In the genomic region with DNA sequence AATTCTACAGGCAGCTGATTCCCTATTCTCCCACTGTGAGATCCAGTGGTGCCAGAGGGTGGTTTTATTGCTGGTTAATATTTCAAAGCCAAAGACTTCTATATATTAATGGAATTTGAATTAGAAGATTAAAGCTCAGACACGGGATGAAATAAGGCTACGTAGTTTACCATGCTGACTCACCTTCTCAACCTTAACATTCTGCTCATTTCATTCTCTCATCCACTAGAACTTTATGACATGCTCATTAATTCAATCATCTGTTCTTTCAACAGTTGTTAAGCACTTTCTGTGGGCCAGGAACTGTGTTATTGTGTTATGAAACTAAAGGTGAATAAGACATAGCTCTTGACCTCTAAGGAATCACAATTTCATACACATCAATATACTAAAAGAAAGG, we compare ENCODE assay signal across 36 cellular contexts.
"Had no signal": no experiment of that assay in that cellular context is flagged by ENCODE, and none has a peak within 500 bp of the region (broad histone marks: within the 10 kb centered on the region; RNA-seq: fewer than 3 reads in every experiment).

No MANE protein-coding gene starts in this region.

- H3K27me3 ChIP-seq: ascending aorta, brain microvascular endothelial cell, dorsolateral prefrontal cortex, esophagus muscularis mucosa, gastrocnemius medialis, heart right ventricle had no signal

- H3K36me3 ChIP-seq: ascending aorta, brain microvascular endothelial cell, esophagus muscularis mucosa, gastrocnemius medialis, heart right ventricle, WERI-Rb-1 had no signal

- H3K9me3 ChIP-seq: ascending aorta, esophagus muscularis mucosa, gastrocnemius medialis had no signal

- FAIRE-seq: bronchial epithelial cell had no signal

- H3K27me3 Mint-ChIP-seq: activated B cell treated with CpG ODN at 0.5 μM for 24 hours; activated CD8-positive, alpha-beta memory T cell treated with anti-CD3 and anti-CD28 coated beads, Interleukin-2, amount 10 ng/mL, durations not matched to agents 7 days and 5 days; activated naive CD4-positive, alpha-beta T cell treated with anti-CD3 and anti-CD28 coated beads, Interleukin-2, amount 10 ng/mL, durations not matched to agents 7 days and 5 days; activated naive CD8-positive, alpha-beta T cell treated with anti-CD3 and anti-CD28 coated beads, Interleukin-2, amount 10 ng/mL, durations not matched to agents 7 days and 5 days; central memory CD8-positive, alpha-beta T cell; dendritic cell treated with granulocyte-macrophage colony-stimulating factor and Interleukin-4, amounts not matched to agents 40 ng/mL and 50 ng/mL, for 4 days; T-helper 17 cell had no signal

- H3K9me3 Mint-ChIP-seq: activated naive CD4-positive, alpha-beta T cell treated with anti-CD3 and anti-CD28 coated beads, Interleukin-2, amount 10 ng/mL, durations not matched to agents 7 days and 5 days; activated naive CD8-positive, alpha-beta T cell treated with anti-CD3 and anti-CD28 coated beads, Interleukin-2, amount 10 ng/mL, durations not matched to agents 7 days and 5 days; activated T-helper 1 cell treated with anti-CD3 and anti-CD28 coated beads, Interleukin-12 subunit alpha, Interleukin-12 subunit beta, Interleukin-2, Interleukin-4 antibody, amounts not matched to agents 30 ng/mL and 10 ng/mL and 1 ng/mL, durations not matched to agents 14 hours and 24 hours and 36 hours; activated T-helper 2 cell treated with anti-CD3 and anti-CD28 coated beads, Interferon-gamma antibody, Interleukin-2, Interleukin-4, amounts not matched to agents 10 μg/mL and 5 μg/mL and 100 μg/mL, durations not matched to agents 14 hours and 24 hours and 36 hours; T-helper 2 cell treated with Interferon-gamma antibody and Interleukin-4, amounts not matched to agents 5 μg/mL and 100 μg/mL, for 36 hours had no signal

- ATAC-seq: activated CD4-positive, CD25-positive, alpha-beta regulatory T cell treated with anti-CD3 and anti-CD28 coated beads, Interleukin-2, amount 50 U/mL, for 24 hours; activated CD8-positive, alpha-beta memory T cell treated with anti-CD3 and anti-CD28 coated beads, Interleukin-2, amount 10 ng/mL, durations not matched to agents 7 days and 5 days; activated CD8-positive, alpha-beta T cell treated with anti-CD3 and anti-CD28 coated beads, Interleukin-2, amount 10 ng/mL, durations not matched to agents 7 days and 5 days; activated naive CD4-positive, alpha-beta T cell treated with anti-CD3 and anti-CD28 coated beads, Interleukin-2, amount 50 U/mL, for 72 hours; foreskin keratinocyte; gastrocnemius medialis; heart right ventricle; T-helper 17 cell had no signal

- H3K36me3 Mint-ChIP-seq: activated CD8-positive, alpha-beta memory T cell treated with anti-CD3 and anti-CD28 coated beads, Interleukin-2, amount 10 ng/mL, durations not matched to agents 7 days and 5 days; activated naive CD4-positive, alpha-beta T cell treated with anti-CD3 and anti-CD28 coated beads, Interleukin-2, amount 10 ng/mL, durations not matched to agents 7 days and 5 days; activated naive CD4-positive, alpha-beta T cell treated with anti-CD3 and anti-CD28 coated beads, Interleukin-2, amount 50 U/mL, for 72 hours; activated naive CD8-positive, alpha-beta T cell treated with anti-CD3 and anti-CD28 coated beads, Interleukin-2, amount 10 ng/mL, durations not matched to agents 7 days and 5 days had no signal

- H3K4me3 ChIP-seq: ascending aorta, coronary artery, dorsolateral prefrontal cortex, esophagus muscularis mucosa, gastrocnemius medialis, heart right ventricle had no signal

- H3K27ac Mint-ChIP-seq: activated B cell treated with CpG ODN at 0.5 μM for 24 hours; activated CD8-positive, alpha-beta memory T cell treated with anti-CD3 and anti-CD28 coated beads, Interleukin-2, amount 10 ng/mL, durations not matched to agents 7 days and 5 days; activated CD8-positive, alpha-beta T cell treated with anti-CD3 and anti-CD28 coated beads, Interleukin-2, amount 10 ng/mL, durations not matched to agents 7 days and 5 days; activated naive CD4-positive, alpha-beta T cell treated with anti-CD3 and anti-CD28 coated beads, Interleukin-2, amount 10 ng/mL, durations not matched to agents 7 days and 5 days; activated naive CD4-positive, alpha-beta T cell treated with anti-CD3 and anti-CD28 coated beads, Interleukin-2, amount 50 U/mL, for 72 hours; activated naive CD8-positive, alpha-beta T cell treated with anti-CD3 and anti-CD28 coated beads, Interleukin-2, amount 10 ng/mL, durations not matched to agents 7 days and 5 days; activated T-helper 1 cell treated with anti-CD3 and anti-CD28 coated beads, Interleukin-12 subunit alpha, Interleukin-12 subunit beta, Interleukin-2, Interleukin-4 antibody, amounts not matched to agents 30 ng/mL and 10 ng/mL and 1 ng/mL, durations not matched to agents 14 hours and 24 hours and 36 hours; activated T-helper 2 cell treated with anti-CD3 and anti-CD28 coated beads, Interferon-gamma antibody, Interleukin-2, Interleukin-4, amounts not matched to agents 10 μg/mL and 5 μg/mL and 100 μg/mL, durations not matched to agents 14 hours and 24 hours and 36 hours; dendritic cell treated with granulocyte-macrophage colony-stimulating factor and Interleukin-4, amounts not matched to agents 40 ng/mL and 50 ng/mL, for 4 days; endodermal cell; T-helper 17 cell; T-helper 2 cell treated with Interferon-gamma antibody and Interleukin-4, amounts not matched to agents 5 μg/mL and 100 μg/mL, for 36 hours had no signal

- H3K4me3 Mint-ChIP-seq: activated B cell treated with CpG ODN at 0.5 μM for 24 hours; activated CD8-positive, alpha-beta memory T cell treated with anti-CD3 and anti-CD28 coated beads, Interleukin-2, amount 10 ng/mL, durations not matched to agents 7 days and 5 days; activated CD8-positive, alpha-beta T cell treated with anti-CD3 and anti-CD28 coated beads, Interleukin-2, amount 10 ng/mL, durations not matched to agents 7 days and 5 days; activated naive CD4-positive, alpha-beta T cell treated with anti-CD3 and anti-CD28 coated beads, Interleukin-2, amount 10 ng/mL, durations not matched to agents 7 days and 5 days; activated naive CD8-positive, alpha-beta T cell treated with anti-CD3 and anti-CD28 coated beads, Interleukin-2, amount 10 ng/mL, durations not matched to agents 7 days and 5 days; activated T-helper 1 cell treated with anti-CD3 and anti-CD28 coated beads, Interleukin-12 subunit alpha, Interleukin-12 subunit beta, Interleukin-2, Interleukin-4 antibody, amounts not matched to agents 30 ng/mL and 10 ng/mL and 1 ng/mL, durations not matched to agents 14 hours and 24 hours and 36 hours; central memory CD8-positive, alpha-beta T cell; dendritic cell treated with granulocyte-macrophage colony-stimulating factor and Interleukin-4, amounts not matched to agents 40 ng/mL and 50 ng/mL, for 4 days; endodermal cell; T-helper 17 cell; T-helper 2 cell treated with Interferon-gamma antibody and Interleukin-4, amounts not matched to agents 5 μg/mL and 100 μg/mL, for 36 hours had no signal

- DNase-seq: activated B cell treated with CpG ODN at 0.5 μM for 24 hours; activated CD4-positive, alpha-beta T cell treated with anti-CD3 and anti-CD28 coated beads for 48 hours; activated CD4-positive, alpha-beta T cell treated with anti-CD3 and anti-CD28 coated beads, Interleukin-2, amount 50 U/mL, for 1 hour; activated CD4-positive, alpha-beta T cell treated with anti-CD3 and anti-CD28 coated beads, Interleukin-2, amount 50 U/mL, for 48 hours; activated CD8-positive, alpha-beta memory T cell treated with anti-CD3 and anti-CD28 coated beads, Interleukin-2, amount 10 ng/mL, durations not matched to agents 7 days and 5 days; activated CD8-positive, alpha-beta memory T cell treated with anti-CD3 and anti-CD28 coated beads, Interleukin-2, amount 50 U/mL, for 4 hours; activated CD8-positive, alpha-beta T cell treated with anti-CD3 and anti-CD28 coated beads, Interleukin-2, amount 10 ng/mL, durations not matched to agents 7 days and 5 days; activated gamma-delta T cell; activated naive CD4-positive, alpha-beta T cell; activated naive CD4-positive, alpha-beta T cell treated with anti-CD3 and anti-CD28 coated beads, Interleukin-2, amount 10 ng/mL, durations not matched to agents 7 days and 5 days; activated naive CD8-positive, alpha-beta T cell treated with anti-CD3 and anti-CD28 coated beads, Interleukin-2, amount 10 ng/mL, durations not matched to agents 7 days and 5 days; activated T-cell treated with anti-CD3 and anti-CD28 coated beads, Interleukin-2, amount 50 U/mL, for 1 hour; activated T-cell treated with anti-CD3 and anti-CD28 coated beads, Interleukin-2, amount 50 U/mL, for 48 hours; brain microvascular endothelial cell; dorsolateral prefrontal cortex; effector memory CD4-positive, alpha-beta T cell; endodermal cell; erythroblast; foreskin keratinocyte; gastrocnemius medialis; heart right ventricle; T-helper 1 cell; T-helper 17 cell; T1000; WERI-Rb-1 had no signal

- H3K4me1 ChIP-seq: ascending aorta, esophagus muscularis mucosa, foreskin keratinocyte, gastrocnemius medialis, heart right ventricle had no signal

- H3K4me1 Mint-ChIP-seq: activated B cell treated with CpG ODN at 0.5 μM for 24 hours; activated CD8-positive, alpha-beta memory T cell treated with anti-CD3 and anti-CD28 coated beads, Interleukin-2, amount 10 ng/mL, durations not matched to agents 7 days and 5 days; activated naive CD4-positive, alpha-beta T cell treated with anti-CD3 and anti-CD28 coated beads, Interleukin-2, amount 10 ng/mL, durations not matched to agents 7 days and 5 days; activated naive CD8-positive, alpha-beta T cell treated with anti-CD3 and anti-CD28 coated beads, Interleukin-2, amount 10 ng/mL, durations not matched to agents 7 days and 5 days; central memory CD8-positive, alpha-beta T cell; endodermal cell; T-helper 17 cell had no signal

- H3K27ac ChIP-seq: ascending aorta, brain microvascular endothelial cell, coronary artery, dorsolateral prefrontal cortex, esophagus muscularis mucosa, foreskin keratinocyte, gastrocnemius medialis, heart right ventricle, WERI-Rb-1 had no signal
